In genomic region chr3:75294124-75294523, GRCh38 we compare ENCODE assay signal across 9 cellular contexts.
A peak's percentile ranks its signal among the peaks of the same experiment; 100 is the strongest.
DNase-seq lines count a peak whose midpoint lies in the region; ATAC-seq and TF ChIP-seq lines count a peak whose summit lies in the region.
"Had no signal": no experiment of that assay in that cellular context is flagged by ENCODE, and none has a peak within 500 bp of the region (broad histone marks: within the 10 kb centered on the region; RNA-seq: fewer than 3 reads in every experiment).

No MANE protein-coding gene starts in this region.

- no peaks in the 10 kb centered on the region for H3K36me3 Mint-ChIP-seq in HFFc6 (ENCODE audit: low read depth)

- no peak overlapping the region for H3K4me3 ChIP-seq in osteoblast (ENCODE audit: insufficient read depth, low read length)

- peak; percentile 85 for TF ChIP-seq CTCF in HFFc6 (IDR thresholded peaks at IDR 0.05)
- TF ChIP-seq CTCF in osteoblast (IDR thresholded peaks at IDR 0.05; ENCODE audit: extremely low read depth, low read depth, low read length), result peak; percentile 73

- H4K20me1 ChIP-seq in osteoblast (ENCODE audit: insufficient read depth, low read length), result no peaks in the 10 kb centered on the region

- H3K27me3 Mint-ChIP-seq in HFFc6 (ENCODE audit: insufficient read depth), result peaks cover 6% of the 10 kb centered on the region
- H3K27me3 Mint-ChIP-seq: naive B cell had no signal

- H3K36me3 ChIP-seq in osteoblast (ENCODE audit: insufficient read depth, low read length), result no peaks in the 10 kb centered on the region

- no peak overlapping the region for H3K27ac ChIP-seq in osteoblast (ENCODE audit: low read depth, low read length)

- ATAC-seq in HG03095 (IDR thresholded peaks at IDR 0.05; ENCODE audit: unreplicated experiment), result no peak
- no peak for ATAC-seq in HG03442 (IDR thresholded peaks at IDR 0.05; ENCODE audit: unreplicated experiment)

- H3K4me1 ChIP-seq in osteoblast (ENCODE audit: insufficient read depth, low read length), result no peaks in the 10 kb centered on the region

- no peak overlapping the region for H2AFZ ChIP-seq in osteoblast (ENCODE audit: low read length)

- no peaks in the 10 kb centered on the region for H3K79me2 ChIP-seq in osteoblast (ENCODE audit: insufficient read depth, low read length)

- H3K9me3 ChIP-seq in osteoblast (ENCODE audit: low read depth, low read length), result no peaks in the 10 kb centered on the region

- H3K4me1 Mint-ChIP-seq in HFFc6 (ENCODE audit: low read depth), result peaks cover 8% of the 10 kb centered on the region
- H3K4me1 Mint-ChIP-seq: naive B cell had no signal

- no peaks in the 10 kb centered on the region for H3K9me3 Mint-ChIP-seq in HFFc6

- no peak overlapping the region for H3K4me2 ChIP-seq in osteoblast (ENCODE audit: insufficient read depth, low read length)

- DNase-seq in DMS 273 (lab: John Stamatoyannopoulos, UW; ENCODE audit: unreplicated experiment) (peak; percentile 31), DMS 273 treated with DMSO at 0.1 percent for 48 hours (lab: John Stamatoyannopoulos, UW) (no peak), HFFc6 (peak; percentile 36), RKO (ENCODE audit: low spot score) (peak; percentile 20), fibroblast of peridontal ligament (ENCODE audit: extremely low read depth) (peak; percentile 33), osteoblast (ENCODE audit: insufficient read length, low spot score, missing footprints) (peak; percentile 88)
- DNase-seq: naive B cell had no signal

- H3K27ac Mint-ChIP-seq in HFFc6, result no peak overlapping the region

- peaks cover 8% of the 10 kb centered on the region for H3K27me3 ChIP-seq in osteoblast (ENCODE audit: insufficient read depth, low read length)

- no peak overlapping the region for H3K4me3 Mint-ChIP-seq in HFFc6
